20 cellular contexts compared by ENCODE assay signal in the genomic region with DNA sequence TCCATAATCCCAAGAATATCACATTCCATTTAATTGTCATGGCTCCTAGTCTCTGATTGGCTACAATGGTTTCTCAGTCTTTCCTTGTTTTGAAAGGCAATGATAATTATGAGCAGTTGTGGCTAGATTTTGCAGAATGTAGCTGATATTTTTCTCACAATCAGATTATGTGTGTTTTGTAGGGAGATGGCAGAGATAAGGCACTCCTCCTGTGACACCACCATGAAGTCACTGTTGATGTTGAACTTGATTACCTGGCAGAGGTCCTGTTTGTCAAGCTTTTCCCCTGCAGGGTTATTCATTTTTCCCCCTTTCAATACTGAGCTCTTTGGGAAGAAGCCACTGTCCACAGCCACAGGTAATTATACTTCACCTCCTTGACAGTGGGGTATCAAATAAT.
"Had no signal": no experiment of that assay in that cellular context is flagged by ENCODE, and none has a peak within 500 bp of the region (broad histone marks: within the 10 kb centered on the region; RNA-seq: fewer than 3 reads in every experiment).

No MANE protein-coding gene starts in this region.

- DNase-seq: dermis blood vessel endothelial cell; dorsolateral prefrontal cortex; effector CD4-positive, alpha-beta T cell; effector memory CD4-positive, alpha-beta T cell; erythroblast; esophagus squamous epithelium; foreskin fibroblast; foreskin melanocyte; gastrocnemius medialis; glutamatergic neuron; head of caudate nucleus; heart right ventricle; hippocampal formation; left cardiac atrium; left lung; left ventricle myocardium superior; lower lobe of right lung; mesenchymal stem cell; mucosa of descending colon; naive B cell had no signal
